Comparison of ENCODE assay signal across 22 cellular contexts in genomic region chr16:79066621-79067020, GRCh38.
A peak's percentile ranks its signal among the peaks of the same experiment; 100 is the strongest.
DNase-seq lines count a peak whose midpoint lies in the region; ATAC-seq and TF ChIP-seq lines count a peak whose summit lies in the region.
"Had no signal": no experiment of that assay in that cellular context is flagged by ENCODE, and none has a peak within 500 bp of the region (broad histone marks: within the 10 kb centered on the region; RNA-seq: fewer than 3 reads in every experiment).

No MANE protein-coding gene starts in this region.

- TF ChIP-seq POLR2A in gastroesophageal sphincter (IDR thresholded peaks at IDR 0.05) = no peak

- DNase-seq in DMS153 (lab: John Stamatoyannopoulos, UW) (peak; percentile 10), DMS153 treated with DMSO at 0.1 percent for 48 hours (lab: John Stamatoyannopoulos, UW; ENCODE audit: unreplicated experiment) (no peak), NCI-H1105 (lab: John Stamatoyannopoulos, UW) (peak; percentile 47), NCI-H526 (lab: John Stamatoyannopoulos, UW) (peak; percentile 70 to 73), left colon (no peak), activated T-cell treated with anti-CD3 and anti-CD28 coated beads for 4 hours (no peak)
- DNase-seq: 8988T; activated CD4-positive, CD25-positive, alpha-beta regulatory T cell treated with anti-CD3 and anti-CD28 coated beads, Interleukin-2, amount 50 U/mL, for 72 hours; activated CD8-positive, alpha-beta T cell treated with anti-CD3 and anti-CD28 coated beads for 36 hours; activated gamma-delta T cell; activated T-cell treated with anti-CD3 and anti-CD28 coated beads, Interleukin-2, amount 50 U/mL, for 1 hour; CD4-positive, alpha-beta memory T cell; EL; HCEC 1CT; heart left ventricle; mesenchymal stem cell; NCI-H446 treated with DMSO at 0.1 percent for 48 hours; stimulated activated CD4-positive, alpha-beta T cell treated with anti-CD3 and anti-CD28 coated beads, Interleukin-2, amount 100 ng/mL, for 24 hours; upper lobe of right lung had no signal

- no peaks in the 10 kb centered on the region for H3K27me3 ChIP-seq in gastroesophageal sphincter
- H3K27me3 ChIP-seq: upper lobe of right lung had no signal

- TF ChIP-seq EP300 in gastroesophageal sphincter (IDR thresholded peaks at IDR 0.05) = no peak

- H3K36me3 ChIP-seq in gastroesophageal sphincter = no peaks in the 10 kb centered on the region
- H3K36me3 ChIP-seq: heart left ventricle, upper lobe of right lung had no signal

- H3K27ac ChIP-seq in gastroesophageal sphincter = no peak overlapping the region
- H3K27ac ChIP-seq: heart left ventricle, RWPE1, upper lobe of right lung had no signal

- H3K9me3 ChIP-seq in gastroesophageal sphincter = no peaks in the 10 kb centered on the region
- H3K9me3 ChIP-seq: heart left ventricle, upper lobe of right lung had no signal

- TF ChIP-seq CTCF in gastroesophageal sphincter (IDR thresholded peaks at IDR 0.05) = no peak

- WGBS in gastroesophageal sphincter (ENCODE audit: low coverage in 1 of 2), 2 donors = 72 to 96% methylated on average over 4 to 6 of the region's 7 CpGs

- peaks cover 4 to 54% (median 11%) of the 10 kb centered on the region in 3 donors for H3K4me1 ChIP-seq in gastroesophageal sphincter

- H3K4me3 ChIP-seq in gastroesophageal sphincter = no peak overlapping the region
- H3K4me3 ChIP-seq: heart left ventricle, upper lobe of right lung had no signal

- intact Hi-C loops in left colon (cut with DNase I, micrococcal nuclease) = no loop called here

- ATAC-seq in left colon = peak; percentile 27
- ATAC-seq in GM19328 (IDR thresholded peaks at IDR 0.05; ENCODE audit: unreplicated experiment) = no peak
- no peak for ATAC-seq in gastroesophageal sphincter
- ATAC-seq: activated CD8-positive, alpha-beta T cell treated with anti-CD3 and anti-CD28 coated beads for 36 hours; heart left ventricle; upper lobe of right lung had no signal

Comparison
In these comparisons a context has a peak if more than half of its experiments do, and no peak if none do; other contexts are left out.
1. DNase-seq: peak in DMS153 (single experiment), NCI-H1105 (single experiment) and NCI-H526 (2 of 2); none in DMS153 treated with DMSO at 0.1 percent for 48 hours (single experiment), left colon (0 of 2) and activated T-cell treated with anti-CD3 and anti-CD28 coated beads for 4 hours (single experiment).